Comparison of ENCODE assay signal across 10 cellular contexts in genomic region chr15:77650285-77650684, GRCh38. TPM values are rescaled to one million over a fixed set of nuclear protein-coding genes. Genes with fewer than 3 reads are reported as not detected.
A peak's percentile ranks its signal among the peaks of the same experiment; 100 is the strongest.
DNase-seq lines count a peak whose midpoint lies in the region; ATAC-seq and TF ChIP-seq lines count a peak whose summit lies in the region.
"Had no signal": no experiment of that assay in that cellular context is flagged by ENCODE, and none has a peak within 500 bp of the region (broad histone marks: within the 10 kb centered on the region; RNA-seq: fewer than 3 reads in every experiment).

No MANE protein-coding gene starts in this region.

- H3K9me3 ChIP-seq in BE2C = no peaks in the 10 kb centered on the region
- H3K9me3 ChIP-seq: esophagus squamous epithelium had no signal

- H3K36me3 ChIP-seq in BE2C = no peaks in the 10 kb centered on the region
- H3K36me3 ChIP-seq: esophagus squamous epithelium had no signal

- peaks cover 2% of the 10 kb centered on the region for H3K27me3 Mint-ChIP-seq in glutamatergic neuron (ENCODE audit: unreplicated experiment)

- no peak overlapping the region for H3K4me3 Mint-ChIP-seq in glutamatergic neuron (ENCODE audit: unreplicated experiment)

- no peak overlapping the region for H3K4me3 ChIP-seq in BE2C (ENCODE audit: low read depth, low read length)
- H3K4me3 ChIP-seq: esophagus squamous epithelium had no signal

- peaks cover 5% of the 10 kb centered on the region for H3K4me1 ChIP-seq in BE2C
- H3K4me1 ChIP-seq: esophagus squamous epithelium had no signal

- DNase-seq in BE2C (peak; percentile 73), GM10266 (ENCODE audit: extremely low spot score) (no peak), RPMI7951 (ENCODE audit: low read depth) (peak; percentile 21), glutamatergic neuron (peak; percentile 75), COR-L47 (lab: John Stamatoyannopoulos, UW) (no peak), NCI-H1105 treated with DMSO at 0.1 percent for 48 hours (lab: John Stamatoyannopoulos, UW) (no peak)
- DNase-seq: activated gamma-delta T cell, esophagus squamous epithelium had no signal

- TF ChIP-seq CTCF in BE2C (IDR thresholded peaks at IDR 0.05; ENCODE audit: low read depth, low read length) (peak; percentile 64), GM10266 (IDR thresholded peaks at IDR 0.05; ENCODE audit: control insufficient read depth, insufficient read depth, low read depth, missing control alignments) (peak; percentile 17), glutamatergic neuron (IDR thresholded peaks at IDR 0.05; ENCODE audit: partially characterized antibody, unreplicated experiment) (peak; percentile 58)

- peaks cover 12% of the 10 kb centered on the region for H3K4me1 Mint-ChIP-seq in glutamatergic neuron (ENCODE audit: low read depth, unreplicated experiment)

- H3K27ac Mint-ChIP-seq in glutamatergic neuron (ENCODE audit: unreplicated experiment) = no peak overlapping the region

- H3K27me3 ChIP-seq in BE2C = no peaks in the 10 kb centered on the region

- H3K9me3 Mint-ChIP-seq in glutamatergic neuron (ENCODE audit: unreplicated experiment) = peaks cover 7% of the 10 kb centered on the region

- ATAC-seq in GM21515 (IDR thresholded peaks at IDR 0.05; ENCODE audit: unreplicated experiment) (no peak), GM21619 (IDR thresholded peaks at IDR 0.05; ENCODE audit: unreplicated experiment) (no peak)

- no peaks in the 10 kb centered on the region for H3K36me3 Mint-ChIP-seq in glutamatergic neuron (ENCODE audit: unreplicated experiment)

RNA-seq across cellular contexts. Expression of gene LINGO1, which starts 17.6 kb away (rescaled TPM):
- polyA plus RNA-seq in BE2C (2012; ENCODE audit: insufficient read depth, insufficient read length, low read depth) = 44.0 TPM
- total RNA-seq in RPMI7951 (2014; rRNA removed; shearing (Covaris generic)) = not detected in 2 replicates
- 180 TPM for total RNA-seq in glutamatergic neuron (ENCODE audit: unreplicated experiment)

Comparison
In these comparisons a context has a peak if more than half of its experiments do, and no peak if none do; other contexts are left out.
1. DNase-seq: peak in BE2C (single experiment), RPMI7951 (single experiment) and glutamatergic neuron (single experiment); none in GM10266 (single experiment), COR-L47 (single experiment) and NCI-H1105 treated with DMSO at 0.1 percent for 48 hours (single experiment).
2. RNA of gene LINGO1, which starts 17.6 kb away (total RNA-seq): 180 TPM in glutamatergic neuron (single experiment); not detected in RPMI7951; every median in the first group is over 100 times any median in the second.
3. Peak in every context shown above with its lines, with median percentiles within 50 percentile points of each other: CTCF ChIP-seq.